In the genomic region with DNA sequence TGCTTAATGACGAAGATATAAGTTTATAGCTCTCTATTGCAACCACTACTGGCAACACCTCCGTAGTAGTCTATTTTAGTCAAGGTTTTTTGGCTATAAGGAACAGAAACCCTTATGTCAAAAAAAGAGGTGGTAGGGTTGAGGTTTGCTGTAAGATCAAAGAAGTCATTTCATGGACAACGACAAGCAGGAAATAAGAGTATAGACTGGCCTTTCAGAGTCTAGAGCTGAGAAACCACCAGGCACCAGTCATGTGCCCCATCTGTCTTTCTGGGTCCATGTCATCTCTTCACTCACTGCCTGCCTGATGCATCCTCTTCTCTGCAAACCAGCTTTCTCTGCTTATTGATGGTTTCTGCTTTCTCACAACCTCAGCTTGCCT, we compare ENCODE assay signal across 8 cellular contexts. TPM values are rescaled to one million over a fixed set of nuclear protein-coding genes. Genes with fewer than 3 reads are reported as not detected.
A peak's percentile ranks its signal among the peaks of the same experiment; 100 is the strongest.
DNase-seq lines count a peak whose midpoint lies in the region; ATAC-seq and TF ChIP-seq lines count a peak whose summit lies in the region.

No MANE protein-coding gene starts in this region.

- H3K18ac ChIP-seq in H9 (ENCODE audit: insufficient read length, low read depth, low read length): no peak overlapping the region

- no peaks in the 10 kb centered on the region for H3K23me2 ChIP-seq in H9 (ENCODE audit: insufficient read length, low read depth, low read length, poor library complexity, severe bottlenecking)

- TF ChIP-seq CTCF in H9 (conservative IDR thresholded peaks at IDR 0.05): no peak

- no peaks in the 10 kb centered on the region for H3K36me3 ChIP-seq in naive thymus-derived CD4-positive, alpha-beta T cell (ENCODE audit: control insufficient read depth in 2 of 3, insufficient read depth in 3 of 3, low read length in 3 of 3)

- no peak overlapping the region for H3K4me3 ChIP-seq in naive thymus-derived CD4-positive, alpha-beta T cell (ENCODE audit: low read length)

- peaks cover 2% of the 10 kb centered on the region for H4K20me1 ChIP-seq in H9 (ENCODE audit: control insufficient read depth, insufficient read depth, insufficient read length)

- no peak overlapping the region for H3K9ac ChIP-seq in H9 (ENCODE audit: extremely low read depth, insufficient read length, low read length)

- intact Hi-C loops in naive thymus-derived CD4-positive, alpha-beta T cell (cut with micrococcal nuclease): loop anchor here in 1 of 2 donors (2.0 to 10.0 kb wide), 4 partner anchors 41 to 1059 kb away; partner anchors contain the start of genes FSIP1 and RASGRP1

- peaks cover 16 to 71% (median 22%) of the 10 kb centered on the region in 7 donors for H3K4me1 Mint-ChIP-seq in naive thymus-derived CD4-positive, alpha-beta T cell
- H3K4me1 Mint-ChIP-seq in H9: 0 out of 4 replicates have a peak, but pooled peaks cover 0 to 4% of the 10 kb centered on the region in 2 experiments

- no peak overlapping the region for H4K8ac ChIP-seq in H9 (replicated peaks; ENCODE audit: insufficient read length, low read depth, low read length)

- no peak overlapping the region for H2AK5ac ChIP-seq in H9 (ENCODE audit: insufficient read length, low read length)

- H2BK120ac ChIP-seq in H9 (ENCODE audit: low read depth, low read length, poor library complexity, severe bottlenecking): no peak overlapping the region

- H2AFZ ChIP-seq in H9 (ENCODE audit: low read length): no peak overlapping the region

- H3K27ac ChIP-seq in naive thymus-derived CD4-positive, alpha-beta T cell (ENCODE audit: low read depth, low read length): no peak overlapping the region
- no peak overlapping the region for H3K27ac ChIP-seq in H9 (ENCODE audit: insufficient read length, low read depth, low read length)

- no peak overlapping the region for H3K56ac ChIP-seq in H9 (ENCODE audit: insufficient read length, low read depth, low read length)

- H3K4me1 ChIP-seq in naive thymus-derived CD4-positive, alpha-beta T cell (ENCODE audit: control insufficient read depth in 2 of 2, insufficient read depth in 2 of 2, low read length in 2 of 2): peaks cover 6 to 67% of the 10 kb centered on the region in 2 donors
- no peaks in the 10 kb centered on the region for H3K4me1 ChIP-seq in H9 (ENCODE audit: insufficient read depth, low read length)

- POLR2A ChIA-PET in naive thymus-derived CD4-positive, alpha-beta T cell (lab: Charles Lee): no interaction called here

- no peak overlapping the region for H2BK12ac ChIP-seq in H9 (ENCODE audit: insufficient read length, low read depth, low read length)

- H3K27ac Mint-ChIP-seq in naive thymus-derived CD4-positive, alpha-beta T cell: peak overlapping the region in 2 of 9 donors; percentile 11 to 100
- H3K27ac Mint-ChIP-seq in H9: no peak overlapping the region

- H3K23ac ChIP-seq in H9 (ENCODE audit: insufficient read length, low read depth, low read length): no peak overlapping the region

- H4K91ac ChIP-seq in H9 (ENCODE audit: insufficient read length, low read depth, low read length): no peak overlapping the region

- no peak overlapping the region for H3T11ph ChIP-seq in H9 (ENCODE audit: low read length)

- peak; percentile 68 to 88 for DNase-seq in NOMO-1 (lab: John Stamatoyannopoulos, UW; ENCODE audit: unreplicated experiment in 2 of 2)
- DNase-seq in naive thymus-derived CD4-positive, alpha-beta T cell: peak in 2 of 9 donors; percentile 2 to 39
- no peak for DNase-seq in NCI-H2081 treated with DMSO at 0.1 percent for 48 hours (lab: John Stamatoyannopoulos, UW)
- no peak for DNase-seq in H9
- DNase-seq in ACHN: no peak
- no peak for DNase-seq in NCI-H2227 (lab: John Stamatoyannopoulos, UW; ENCODE audit: unreplicated experiment)

- ATAC-seq in GM18870 (IDR thresholded peaks at IDR 0.05; ENCODE audit: unreplicated experiment) (peak; percentile 85), HG02588 (IDR thresholded peaks at IDR 0.05; ENCODE audit: unreplicated experiment) (peak; percentile 79)
- peak; percentile 73 for ATAC-seq in naive thymus-derived CD4-positive, alpha-beta T cell

- H3K9me3 Mint-ChIP-seq in naive thymus-derived CD4-positive, alpha-beta T cell: peaks cover 0 to 20% (median 3%) of the 10 kb centered on the region in 11 donors
- peaks cover 2 to 3% of the 10 kb centered on the region in 2 experiments; a peak in 4 of 5 replicates for H3K9me3 Mint-ChIP-seq in H9

- in situ Hi-C loops in ACHN (cut with HindIII; ENCODE audit: low pct_ligation_motif_present, low pct_unique_long_range_greater_than_20kb, low sequenced_read_pairs): no loop called here

- H3K4ac ChIP-seq in H9 (ENCODE audit: low read depth, low read length): no peak overlapping the region

- H3K79me2 ChIP-seq in H9 (ENCODE audit: insufficient read depth, low read length): no peaks in the 10 kb centered on the region

- H3K9me3 ChIP-seq in naive thymus-derived CD4-positive, alpha-beta T cell (ENCODE audit: control insufficient read depth in 2 of 3, low read length in 3 of 3): no peaks in the 10 kb centered on the region
- no peaks in the 10 kb centered on the region for H3K9me3 ChIP-seq in H9 (ENCODE audit: control insufficient read depth, low read depth, low read length)

- H3K36me3 Mint-ChIP-seq in naive thymus-derived CD4-positive, alpha-beta T cell: peaks cover 0 to 53% (median 3%) of the 10 kb centered on the region in 5 donors
- no peaks in the 10 kb centered on the region for H3K36me3 Mint-ChIP-seq in H9 (ENCODE audit: insufficient read depth in 1 of 3, low read depth in 3 of 3)

- H4K5ac ChIP-seq in H9 (ENCODE audit: insufficient read length, low read depth, low read length): no peak overlapping the region

- peaks cover 0 to 7% (median 3%) of the 10 kb centered on the region in 5 donors for H3K27me3 Mint-ChIP-seq in naive thymus-derived CD4-positive, alpha-beta T cell
- H3K27me3 Mint-ChIP-seq in H9 (ENCODE audit: low read depth): no peaks in the 10 kb centered on the region; the same call in 1 of the 2 replicates

- no peak overlapping the region for H2BK15ac ChIP-seq in H9 (ENCODE audit: low read depth, low read length)

- H2BK20ac ChIP-seq in H9 (ENCODE audit: low read depth, low read length, poor library complexity, severe bottlenecking): no peak overlapping the region

- WGBS in H9 (ENCODE audit: extremely low coverage, insufficient read length, low lambda C conversion rate): no CpG with 5 or more reads among the region's 3 CpGs

- no peak overlapping the region for H2BK5ac ChIP-seq in H9 (ENCODE audit: insufficient read length, low read length)

- CTCF ChIA-PET in naive thymus-derived CD4-positive, alpha-beta T cell (lab: Charles Lee): no interaction called here

- H3K27me3 ChIP-seq in naive thymus-derived CD4-positive, alpha-beta T cell (ENCODE audit: control insufficient read depth in 2 of 2, insufficient read depth in 2 of 2, low read length in 2 of 2): no peaks in the 10 kb centered on the region
- no peaks in the 10 kb centered on the region for H3K27me3 ChIP-seq in H9 (ENCODE audit: insufficient read depth, low read length)

- no peak overlapping the region for H3K14ac ChIP-seq in H9 (ENCODE audit: insufficient read depth, low read length)

- no peak overlapping the region for H3K4me2 ChIP-seq in H9 (ENCODE audit: insufficient read depth, insufficient read length, low read length)

- H3K4me3 Mint-ChIP-seq in naive thymus-derived CD4-positive, alpha-beta T cell: peak overlapping the region in 1 of 10 donors; percentile 68
- H3K4me3 Mint-ChIP-seq in H9: no peak overlapping the region

- no peaks in the 10 kb centered on the region for H3K79me1 ChIP-seq in H9 (ENCODE audit: insufficient read depth, low read depth, low read length, poor library complexity, severe bottlenecking)

RNA-seq across cellular contexts. Expression of gene THBS1, which starts 42.7 kb away (rescaled TPM):
- 10 to 100 TPM in 2 of 5 experiments, 1 to 10 TPM in 3; 1.3 to 68.4 (median 8.5) TPM for total RNA-seq in naive thymus-derived CD4-positive, alpha-beta T cell
- not detected for polyA plus RNA-seq in naive thymus-derived CD4-positive, alpha-beta T cell
- total RNA-seq in H9 (2021): 67.7 and 72.1 TPM in 2 replicates

Comparison
In these comparisons a context has a peak if more than half of its experiments do, and no peak if none do; other contexts are left out.
1. DNase-seq: peak in NOMO-1 (2 of 2); none in NCI-H2081 treated with DMSO at 0.1 percent for 48 hours (single experiment), H9 (single experiment), ACHN (single experiment) and NCI-H2227 (single experiment).
2. Peak in every context shown above with its lines, with median percentiles within 50 percentile points of each other: ATAC-seq.